Comparison of ENCODE assay signal across 9 cellular contexts in genomic region chr3:43620953-43621405, GRCh38. TPM values are rescaled to one million over a fixed set of nuclear protein-coding genes. Genes with fewer than 3 reads are reported as not detected.
DNase-seq lines count a peak whose midpoint lies in the region; ATAC-seq lines count a peak whose summit lies in the region.
"Had no signal": no experiment of that assay in that cellular context is flagged by ENCODE, and none has a peak within 500 bp of the region (broad histone marks: within the 10 kb centered on the region; RNA-seq: fewer than 3 reads in every experiment).

No MANE protein-coding gene starts in this region.

- peak overlapping the region; percentile 58 to 84 for H3K4me3 ChIP-seq in stomach smooth muscle (ENCODE audit: low read length in 2 of 2)

- H3K27ac ChIP-seq in stomach smooth muscle (ENCODE audit: low read length): peak overlapping the region; percentile 75

- H3K4me3 Mint-ChIP-seq in activated CD8-positive, alpha-beta memory T cell treated with anti-CD3 and anti-CD28 coated beads, Interleukin-2, amount 10 ng/mL, durations not matched to agents 7 days and 5 days: peak overlapping the region; percentile 74
- peak overlapping the region; percentile 90 for H3K4me3 Mint-ChIP-seq in activated naive CD8-positive, alpha-beta T cell treated with anti-CD3 and anti-CD28 coated beads for 36 hours
- H3K4me3 Mint-ChIP-seq in immature natural killer cell: peak overlapping the region; percentile 83 to 95 (median 87)

- no peaks in the 10 kb centered on the region for H3K36me3 Mint-ChIP-seq in activated CD8-positive, alpha-beta memory T cell treated with anti-CD3 and anti-CD28 coated beads, Interleukin-2, amount 10 ng/mL, durations not matched to agents 7 days and 5 days
- peaks cover 2% of the 10 kb centered on the region for H3K36me3 Mint-ChIP-seq in activated naive CD8-positive, alpha-beta T cell treated with anti-CD3 and anti-CD28 coated beads for 36 hours
- H3K36me3 Mint-ChIP-seq in immature natural killer cell: no peaks in the 10 kb centered on the region

- CTCF ChIA-PET in activated CD8-positive, alpha-beta memory T cell treated with anti-CD3 and anti-CD28 coated beads, Interleukin-2, amount 10 ng/mL, durations not matched to agents 7 days and 5 days (lab: Charles Lee): interaction anchor here (1.2 to 2.1 kb wide), 2 partner anchors 11 to 18 kb away, joined by 3 to 6 read pairs; no protein-coding TSS in a partner anchor

- peaks cover 4% of the 10 kb centered on the region for H3K4me1 ChIP-seq in stomach smooth muscle (ENCODE audit: control insufficient read depth, insufficient read depth, low read length)

- H3K9ac ChIP-seq in stomach smooth muscle (ENCODE audit: low read length in 2 of 2): peak overlapping the region; percentile 80

- no peaks in the 10 kb centered on the region for H3K36me3 ChIP-seq in stomach smooth muscle (ENCODE audit: control insufficient read depth in 2 of 2, insufficient read depth in 2 of 2, low read length in 2 of 2)
- H3K36me3 ChIP-seq: adrenal gland had no signal

- H3K9me3 Mint-ChIP-seq in activated CD8-positive, alpha-beta memory T cell treated with anti-CD3 and anti-CD28 coated beads, Interleukin-2, amount 10 ng/mL, durations not matched to agents 7 days and 5 days (ENCODE audit: low read depth): no peaks in the 10 kb centered on the region
- no peaks in the 10 kb centered on the region for H3K9me3 Mint-ChIP-seq in activated naive CD8-positive, alpha-beta T cell treated with anti-CD3 and anti-CD28 coated beads for 36 hours
- H3K9me3 Mint-ChIP-seq in immature natural killer cell: no peaks in the 10 kb centered on the region

- peaks cover 4% of the 10 kb centered on the region for H3K27me3 Mint-ChIP-seq in activated CD8-positive, alpha-beta memory T cell treated with anti-CD3 and anti-CD28 coated beads, Interleukin-2, amount 10 ng/mL, durations not matched to agents 7 days and 5 days
- H3K27me3 Mint-ChIP-seq in activated naive CD8-positive, alpha-beta T cell treated with anti-CD3 and anti-CD28 coated beads for 36 hours: no peaks in the 10 kb centered on the region
- peaks cover 0 to 18% (median 8%) of the 10 kb centered on the region in 3 donors for H3K27me3 Mint-ChIP-seq in immature natural killer cell (ENCODE audit: low read depth in 3 of 3)

- DNase-seq in activated CD8-positive, alpha-beta memory T cell treated with anti-CD3 and anti-CD28 coated beads, Interleukin-2, amount 10 ng/mL, durations not matched to agents 7 days and 5 days: no peak
- DNase-seq in activated CD8-positive, alpha-beta memory T cell treated with anti-CD3 and anti-CD28 coated beads, Interleukin-2, amount 50 U/mL, for 4 hours: no peak
- no peak for DNase-seq in activated naive CD8-positive, alpha-beta T cell treated with anti-CD3 and anti-CD28 coated beads for 36 hours
- no peak for DNase-seq in immature natural killer cell
- no peak for DNase-seq in SHP77 (lab: John Stamatoyannopoulos, UW)

- ATAC-seq in activated CD8-positive, alpha-beta memory T cell treated with anti-CD3 and anti-CD28 coated beads, Interleukin-2, amount 10 ng/mL, durations not matched to agents 7 days and 5 days: no peak
- ATAC-seq in HG03095 (IDR thresholded peaks at IDR 0.05; ENCODE audit: unreplicated experiment) (no peak), GM21381 (IDR thresholded peaks at IDR 0.05; ENCODE audit: unreplicated experiment) (no peak)

- peaks cover 13% of the 10 kb centered on the region for H3K4me1 Mint-ChIP-seq in activated CD8-positive, alpha-beta memory T cell treated with anti-CD3 and anti-CD28 coated beads, Interleukin-2, amount 10 ng/mL, durations not matched to agents 7 days and 5 days
- peaks cover 18% of the 10 kb centered on the region for H3K4me1 Mint-ChIP-seq in activated naive CD8-positive, alpha-beta T cell treated with anti-CD3 and anti-CD28 coated beads for 36 hours
- peaks cover 15 to 27% of the 10 kb centered on the region in 2 donors for H3K4me1 Mint-ChIP-seq in immature natural killer cell

- peak overlapping the region; percentile 41 for H3K27ac Mint-ChIP-seq in activated CD8-positive, alpha-beta memory T cell treated with anti-CD3 and anti-CD28 coated beads, Interleukin-2, amount 10 ng/mL, durations not matched to agents 7 days and 5 days
- peak overlapping the region; percentile 59 for H3K27ac Mint-ChIP-seq in activated naive CD8-positive, alpha-beta T cell treated with anti-CD3 and anti-CD28 coated beads for 36 hours
- peak overlapping the region in 4 of 6 donors; percentile 4 to 80 (median 76) for H3K27ac Mint-ChIP-seq in immature natural killer cell

- no peaks in the 10 kb centered on the region for H3K9me3 ChIP-seq in stomach smooth muscle (ENCODE audit: control insufficient read depth in 2 of 2, low read length in 2 of 2)
- H3K9me3 ChIP-seq: adrenal gland had no signal

- no peaks in the 10 kb centered on the region for H3K27me3 ChIP-seq in stomach smooth muscle (ENCODE audit: control insufficient read depth in 1 of 2, insufficient read depth in 2 of 2, low read length in 2 of 2)
- H3K27me3 ChIP-seq: adrenal gland had no signal

RNA-seq across cellular contexts. Expression of gene ANO10, which starts 0.8 kb away (rescaled TPM):
- total RNA-seq in activated CD8-positive, alpha-beta memory T cell treated with anti-CD3 and anti-CD28 coated beads, Interleukin-2, amount 10 ng/mL, durations not matched to agents 7 days and 5 days: 10 to 100 TPM; 10.7 to 13.1 TPM
- 10 to 100 TPM in 1 of 2 experiments, 1 to 10 TPM in 1; 7.5 to 10.1 TPM for total RNA-seq in activated naive CD8-positive, alpha-beta T cell treated with anti-CD3 and anti-CD28 coated beads for 36 hours
- 1 to 10 TPM; 8.7 to 9.9 (median 8.8) TPM for polyA plus RNA-seq in immature natural killer cell
